ENCODE assay signal across 1 cellular context in genomic region chr1:113389953-113390834, GRCh38.
TF ChIP-seq lines count a peak whose summit lies in the region.

Gene MAGI3, plus strand, starts transcription at chr1:113390515. Its CDS starts 519 bp downstream, at chr1:113391034.

TF ChIP-seq in H1, 55 proteins besides CTCF, POLR2A, EP300 and RAD21:
- TF ChIP-seq ASH2L (IDR thresholded peaks at IDR 0.05; ENCODE audit: low read length): peak; percentile 59
- peak; percentile 60 for TF ChIP-seq KDM4A (IDR thresholded peaks at IDR 0.05; ENCODE audit: low read depth, low read length, severe bottlenecking)
- TF ChIP-seq MAX (IDR thresholded peaks at IDR 0.05): no peak
- no peak for TF ChIP-seq CEBPB (IDR thresholded peaks at IDR 0.05; ENCODE audit: low read depth, low read length)
- no peak for TF ChIP-seq RBBP5 (IDR thresholded peaks at IDR 0.05; ENCODE audit: borderline replicate concordance, low read depth, low read length)
- TF ChIP-seq TAF1 (IDR thresholded peaks at IDR 0.05; ENCODE audit: low read depth, low read length): peak; percentile 87
- no peak for TF ChIP-seq BCL11A (IDR thresholded peaks at IDR 0.05; ENCODE audit: low read depth in 2 of 2, low read length in 2 of 2)
- peak; percentile 84 for TF ChIP-seq CHD2 (IDR thresholded peaks at IDR 0.05; ENCODE audit: low read length)
- TF ChIP-seq CHD1 (IDR thresholded peaks at IDR 0.05; ENCODE audit: low read depth, low read length): no peak
- TF ChIP-seq SP2 (IDR thresholded peaks at IDR 0.05; ENCODE audit: low read length): peak; percentile 76
- TF ChIP-seq TAF7 (optimal IDR thresholded peaks at IDR 0.05; ENCODE audit: borderline replicate concordance, low read depth, low read length): peak; percentile 51
- peak; percentile 62; the same call in 1 of the 2 replicates for TF ChIP-seq SP4 (IDR thresholded peaks at IDR 0.05; ENCODE audit: low read length)
- TF ChIP-seq SIN3A (conservative IDR thresholded peaks at IDR 0.05 in 1 of 2, IDR thresholded peaks at IDR 0.05 in 1 of 2; ENCODE audit: low read depth in 1 of 2, low read length in 2 of 2): peak in 1 of 2 experiments; percentile 50; a peak in 2 of 4 replicates
- TF ChIP-seq HDAC2 (IDR thresholded peaks at IDR 0.05; ENCODE audit: borderline replicate concordance in 1 of 2, low read depth in 2 of 2, low read length in 2 of 2): no peak
- peak; percentile 69 for TF ChIP-seq POLR2AphosphoS5 (IDR thresholded peaks at IDR 0.05; ENCODE audit: low read depth, low read length)
- TF ChIP-seq NANOG (IDR thresholded peaks at IDR 0.05; ENCODE audit: insufficient read depth, low read depth, low read length, poor library complexity, severe bottlenecking): no peak
- no peak for TF ChIP-seq MAFK (IDR thresholded peaks at IDR 0.05; ENCODE audit: low read depth, low read length)
- no peak for TF ChIP-seq KDM5A (IDR thresholded peaks at IDR 0.05; ENCODE audit: low read length)
- TF ChIP-seq SP1 (IDR thresholded peaks at IDR 0.05; ENCODE audit: low read depth, low read length): peak; percentile 92
- no peak for TF ChIP-seq TEAD4 (IDR thresholded peaks at IDR 0.05; ENCODE audit: low read depth, low read length)
- peak; percentile 70 for TF ChIP-seq PHF8 (conservative IDR thresholded peaks at IDR 0.05; ENCODE audit: low read depth, low read length)
- peak; percentile 57; the same call in 1 of the 2 replicates for TF ChIP-seq CREB1 (IDR thresholded peaks at IDR 0.05)
- peak; percentile 70 for TF ChIP-seq TBP (IDR thresholded peaks at IDR 0.05; ENCODE audit: low read depth, low read length)
- TF ChIP-seq RFX5 (IDR thresholded peaks at IDR 0.05; ENCODE audit: borderline replicate concordance, low read depth, low read length): no peak
